ENCODE assay signal across 20 cellular contexts in the genomic region with DNA sequence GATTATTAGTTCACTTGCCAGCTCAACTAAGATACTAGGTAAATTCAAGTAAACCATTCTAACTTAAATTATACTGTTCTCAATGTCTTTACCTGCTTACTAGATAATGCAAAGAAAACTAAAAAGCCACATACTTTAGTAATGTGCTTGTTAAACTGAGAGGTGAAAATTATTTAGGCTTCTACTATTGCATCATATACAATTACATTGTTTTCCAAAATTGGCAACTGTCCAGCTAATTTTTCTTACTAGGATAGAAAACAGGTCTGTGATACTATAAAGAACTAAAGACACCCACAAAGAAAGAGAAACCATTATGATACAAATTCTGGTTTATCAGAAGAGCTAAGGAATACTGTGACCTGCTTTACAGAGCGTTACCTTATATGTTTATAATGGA.
"Had no signal": no experiment of that assay in that cellular context is flagged by ENCODE, and none has a peak within 500 bp of the region (broad histone marks: within the 10 kb centered on the region; RNA-seq: fewer than 3 reads in every experiment).

No MANE protein-coding gene starts in this region.

- H3K9me3 ChIP-seq: left lung, mucosa of descending colon, neutrophil, stomach, testis, upper lobe of left lung had no signal

- H2AFZ ChIP-seq: parathyroid adenoma had no signal

- H3K9me3 Mint-ChIP-seq: activated CD4-positive, alpha-beta memory T cell treated with anti-CD3 and anti-CD28 coated beads for 36 hours; activated naive CD4-positive, alpha-beta T cell treated with anti-CD3 and anti-CD28 coated beads, Interleukin-2, amount 50 U/mL, for 72 hours; brain; dendritic cell treated with granulocyte-macrophage colony-stimulating factor and Interleukin-4, amounts not matched to agents 40 ng/mL and 50 ng/mL, for 4 days; memory B cell; naive thymus-derived CD4-positive, alpha-beta T cell had no signal

- H3K9ac ChIP-seq: parathyroid adenoma had no signal

- H3K27me3 ChIP-seq: left lung, neutrophil, stomach, testis, upper lobe of left lung had no signal

- H3K79me2 ChIP-seq: parathyroid adenoma had no signal

- ATAC-seq: activated CD8-positive, alpha-beta memory T cell treated with anti-CD3 and anti-CD28 coated beads, Interleukin-2, amount 10 ng/mL, durations not matched to agents 7 days and 5 days; activated naive CD4-positive, alpha-beta T cell treated with anti-CD3 and anti-CD28 coated beads, Interleukin-2, amount 50 U/mL, for 72 hours; left lung; mucosa of descending colon; naive thymus-derived CD4-positive, alpha-beta T cell had no signal

- H3K27me3 Mint-ChIP-seq: activated CD4-positive, alpha-beta memory T cell treated with anti-CD3 and anti-CD28 coated beads for 36 hours; activated CD8-positive, alpha-beta memory T cell treated with anti-CD3 and anti-CD28 coated beads, Interleukin-2, amount 10 ng/mL, durations not matched to agents 7 days and 5 days; brain; dendritic cell treated with granulocyte-macrophage colony-stimulating factor and Interleukin-4, amounts not matched to agents 40 ng/mL and 50 ng/mL, for 4 days; memory B cell; naive thymus-derived CD4-positive, alpha-beta T cell had no signal

- H3K4me1 Mint-ChIP-seq: brain, memory B cell had no signal

- DNase-seq: activated CD4-positive, alpha-beta memory T cell treated with anti-CD3 and anti-CD28 coated beads for 36 hours; activated CD8-positive, alpha-beta memory T cell treated with anti-CD3 and anti-CD28 coated beads, Interleukin-2, amount 10 ng/mL, durations not matched to agents 7 days and 5 days; activated gamma-delta T cell; activated T-cell treated with anti-CD3 and anti-CD28 coated beads, Interleukin-2, amount 50 U/mL, for 48 hours; cerebellar nuclear complex; hippocampal formation; kidney; left lung; mucosa of descending colon; naive thymus-derived CD4-positive, alpha-beta T cell; stimulated activated CD4-positive, alpha-beta T cell treated with anti-CD3 and anti-CD28 coated beads, Interleukin-2, amount 100 ng/mL, for 24 hours; stomach; testis; upper lobe of left lung had no signal

- H3K4me1 ChIP-seq: left lung, parathyroid adenoma, stomach, testis, upper lobe of left lung had no signal

- H3K4me3 Mint-ChIP-seq: activated CD4-positive, alpha-beta memory T cell treated with anti-CD3 and anti-CD28 coated beads for 36 hours; activated CD8-positive, alpha-beta memory T cell treated with anti-CD3 and anti-CD28 coated beads, Interleukin-2, amount 10 ng/mL, durations not matched to agents 7 days and 5 days; brain; dendritic cell treated with granulocyte-macrophage colony-stimulating factor and Interleukin-4, amounts not matched to agents 40 ng/mL and 50 ng/mL, for 4 days; memory B cell; naive thymus-derived CD4-positive, alpha-beta T cell had no signal

- H3K27ac ChIP-seq: left lung, neutrophil, parathyroid adenoma, stomach, testis, upper lobe of left lung had no signal

- H3K4me3 ChIP-seq: left lung, mucosa of descending colon, stomach, testis, upper lobe of left lung had no signal

- H3K27ac Mint-ChIP-seq: activated CD4-positive, alpha-beta memory T cell treated with anti-CD3 and anti-CD28 coated beads for 36 hours; activated CD8-positive, alpha-beta memory T cell treated with anti-CD3 and anti-CD28 coated beads, Interleukin-2, amount 10 ng/mL, durations not matched to agents 7 days and 5 days; activated naive CD4-positive, alpha-beta T cell treated with anti-CD3 and anti-CD28 coated beads, Interleukin-2, amount 50 U/mL, for 72 hours; brain; dendritic cell treated with granulocyte-macrophage colony-stimulating factor and Interleukin-4, amounts not matched to agents 40 ng/mL and 50 ng/mL, for 4 days; memory B cell had no signal
